In genomic region chr2:73451263-73451972, GRCh38 we compare ENCODE assay signal across 10 cellular contexts.
DNase-seq lines count a peak whose midpoint lies in the region; ATAC-seq, FAIRE-seq and TF ChIP-seq lines count a peak whose summit lies in the region.
"Had no signal": no experiment of that assay in that cellular context is flagged by ENCODE, and none has a peak within 500 bp of the region (broad histone marks: within the 10 kb centered on the region; RNA-seq: fewer than 3 reads in every experiment).

No MANE protein-coding gene starts in this region.

- TF ChIP-seq CTCF in endothelial cell of umbilical vein (IDR thresholded peaks at IDR 0.05; ENCODE audit: extremely low read depth in 1 of 2, insufficient read depth in 1 of 2, low read depth in 1 of 2, low read length in 2 of 2) (no peak), osteocyte (IDR thresholded peaks at IDR 0.05) (no peak)

- no peaks in the 10 kb centered on the region for H3K27me3 Mint-ChIP-seq in activated T-cell treated with anti-CD3 and anti-CD28 coated beads, Interleukin-2, amount 50 U/mL, for 72 hours (ENCODE audit: low read depth)
- no peaks in the 10 kb centered on the region for H3K27me3 Mint-ChIP-seq in osteocyte (ENCODE audit: unreplicated experiment)

- no peaks in the 10 kb centered on the region for H3K79me2 ChIP-seq in endothelial cell of umbilical vein (ENCODE audit: control insufficient read depth, insufficient read depth, low read length)

- peaks cover 2 to 4% of the 10 kb centered on the region in 2 experiments for H3K36me3 ChIP-seq in endothelial cell of umbilical vein (ENCODE audit: control insufficient read depth in 2 of 2, extremely low read depth in 1 of 2, insufficient read depth in 2 of 2, low read length in 2 of 2)

- no peak overlapping the region for H3K9ac ChIP-seq in endothelial cell of umbilical vein (replicated peaks; ENCODE audit: extremely low read depth, insufficient read depth, low read length)

- no peaks in the 10 kb centered on the region for H3K4me1 Mint-ChIP-seq in activated T-cell treated with anti-CD3 and anti-CD28 coated beads, Interleukin-2, amount 50 U/mL, for 72 hours (ENCODE audit: low read depth)
- peaks cover under 1% of the 10 kb centered on the region for H3K4me1 Mint-ChIP-seq in osteocyte (ENCODE audit: unreplicated experiment)

- H3K4me3 ChIP-seq in endothelial cell of umbilical vein (replicated peaks in 1 of 3; ENCODE audit: insufficient read depth in 1 of 3, low read depth in 1 of 3, low read length in 3 of 3) = no peak overlapping the region

- H3K4me3 Mint-ChIP-seq in activated T-cell treated with anti-CD3 and anti-CD28 coated beads, Interleukin-2, amount 50 U/mL, for 72 hours = no peak overlapping the region
- H3K4me3 Mint-ChIP-seq in osteocyte (ENCODE audit: unreplicated experiment) = no peak overlapping the region

- no peaks in the 10 kb centered on the region for H3K9me3 ChIP-seq in endothelial cell of umbilical vein (replicated peaks; ENCODE audit: control insufficient read depth, insufficient read depth, low read length)

- no peak overlapping the region for H3K27ac ChIP-seq in endothelial cell of umbilical vein (ENCODE audit: insufficient read depth, low read depth, low read length)

- POLR2A ChIA-PET in endothelial cell of umbilical vein (lab: Charles Lee) = no interaction called here

- no peaks in the 10 kb centered on the region for H3K27me3 ChIP-seq in endothelial cell of umbilical vein (ENCODE audit: control insufficient read depth in 2 of 2, insufficient read depth in 2 of 2, low read length in 2 of 2)

- no peaks in the 10 kb centered on the region for H3K9me1 ChIP-seq in endothelial cell of umbilical vein (replicated peaks; ENCODE audit: control insufficient read depth, extremely low read depth, insufficient read depth, low read length)

- peaks cover 2% of the 10 kb centered on the region for H4K20me1 ChIP-seq in endothelial cell of umbilical vein (replicated peaks; ENCODE audit: control insufficient read depth, extremely low read depth, insufficient read depth, low read length)

- dilution Hi-C loops in endothelial cell of umbilical vein (cut with MboI; ENCODE audit: extremely low pct_ligation_motif_present, low sequenced_read_pairs) = no loop called here

- no peak overlapping the region for H3K27ac Mint-ChIP-seq in activated T-cell treated with anti-CD3 and anti-CD28 coated beads, Interleukin-2, amount 50 U/mL, for 72 hours
- H3K27ac Mint-ChIP-seq in osteocyte (ENCODE audit: unreplicated experiment) = no peak overlapping the region

- no peak for DNase-seq in endothelial cell of umbilical vein (ENCODE audit: low read depth, low spot score)
- no peak for DNase-seq in activated T-cell treated with anti-CD3 and anti-CD28 coated beads, Interleukin-2, amount 50 U/mL, for 72 hours
- DNase-seq in COLO829 (ENCODE audit: low spot score) = no peak
- no peak for DNase-seq in NCI-H226
- no peak for DNase-seq in osteocyte (ENCODE audit: extremely low spot score, unreplicated experiment)
- DNase-seq: NCI-H524 treated with DMSO at 0.1 percent for 48 hours; stimulated activated CD4-positive, alpha-beta T cell treated with anti-CD3 and anti-CD28 coated beads, Interleukin-15, amount 100 ng/mL, for 24 hours had no signal

- TSS peak; percentile 10 for BruUV-seq in endothelial cell of umbilical vein (replicated peaks; lab: Mats Ljungman, UMichigan)

- H3K4me1 ChIP-seq in endothelial cell of umbilical vein (ENCODE audit: control insufficient read depth, extremely low read depth, insufficient read depth, low read length) = no peaks in the 10 kb centered on the region

- intact Hi-C loops in endothelial cell of umbilical vein (cut with micrococcal nuclease) = no loop called here

- no peak overlapping the region for H2AFZ ChIP-seq in endothelial cell of umbilical vein (ENCODE audit: low read depth, low read length)

- FAIRE-seq in endothelial cell of umbilical vein (lab: Jason Lieb, UNC) = no peak

- CTCF ChIA-PET in endothelial cell of umbilical vein (lab: Charles Lee) = no interaction called here

- no peak for TF ChIP-seq POLR2A in endothelial cell of umbilical vein (IDR thresholded peaks at IDR 0.05; ENCODE audit: low read depth, low read length)

- H3K4me2 ChIP-seq in endothelial cell of umbilical vein (ENCODE audit: insufficient read depth, low read length) = no peak overlapping the region

- peaks cover 6 to 13% of the 10 kb centered on the region in 2 donors for H3K36me3 Mint-ChIP-seq in activated T-cell treated with anti-CD3 and anti-CD28 coated beads, Interleukin-2, amount 50 U/mL, for 72 hours (ENCODE audit: insufficient read depth in 2 of 2)
- peaks cover 43% of the 10 kb centered on the region for H3K36me3 Mint-ChIP-seq in osteocyte (ENCODE audit: unreplicated experiment)

- no peaks in the 10 kb centered on the region for H3K9me3 Mint-ChIP-seq in activated T-cell treated with anti-CD3 and anti-CD28 coated beads, Interleukin-2, amount 50 U/mL, for 72 hours
- H3K9me3 Mint-ChIP-seq in osteocyte (ENCODE audit: unreplicated experiment) = no peaks in the 10 kb centered on the region

- ATAC-seq in GM18867 (IDR thresholded peaks at IDR 0.05; ENCODE audit: unreplicated experiment) (peak; percentile 94), GM21717 (IDR thresholded peaks at IDR 0.05; ENCODE audit: unreplicated experiment) (peak; percentile 91), HG03378 (IDR thresholded peaks at IDR 0.05; ENCODE audit: unreplicated experiment) (peak; percentile 93)
- no peak for ATAC-seq in activated T-cell treated with anti-CD3 and anti-CD28 coated beads, Interleukin-2, amount 50 U/mL, for 72 hours (replicated peaks in 1 of 2)

TF ChIP-seq in endothelial cell of umbilical vein, 7 proteins besides CTCF, POLR2A, EP300 and RAD21:
- TF ChIP-seq MYC (IDR thresholded peaks at IDR 0.05; ENCODE audit: low read depth, low read length) (no peak), MAX (IDR thresholded peaks at IDR 0.05; ENCODE audit: insufficient read depth, insufficient read length) (no peak)
TF ChIP-seq in endothelial cell of umbilical vein: peak in this region for 0.

Comparison
In these comparisons a context has a peak if more than half of its experiments do, and no peak if none do; other contexts are left out.
1. ATAC-seq: peak in GM18867 (single experiment), GM21717 (single experiment) and HG03378 (single experiment); none in activated T-cell treated with anti-CD3 and anti-CD28 coated beads, Interleukin-2, amount 50 U/mL, for 72 hours (0 of 2).